In the genomic region with DNA sequence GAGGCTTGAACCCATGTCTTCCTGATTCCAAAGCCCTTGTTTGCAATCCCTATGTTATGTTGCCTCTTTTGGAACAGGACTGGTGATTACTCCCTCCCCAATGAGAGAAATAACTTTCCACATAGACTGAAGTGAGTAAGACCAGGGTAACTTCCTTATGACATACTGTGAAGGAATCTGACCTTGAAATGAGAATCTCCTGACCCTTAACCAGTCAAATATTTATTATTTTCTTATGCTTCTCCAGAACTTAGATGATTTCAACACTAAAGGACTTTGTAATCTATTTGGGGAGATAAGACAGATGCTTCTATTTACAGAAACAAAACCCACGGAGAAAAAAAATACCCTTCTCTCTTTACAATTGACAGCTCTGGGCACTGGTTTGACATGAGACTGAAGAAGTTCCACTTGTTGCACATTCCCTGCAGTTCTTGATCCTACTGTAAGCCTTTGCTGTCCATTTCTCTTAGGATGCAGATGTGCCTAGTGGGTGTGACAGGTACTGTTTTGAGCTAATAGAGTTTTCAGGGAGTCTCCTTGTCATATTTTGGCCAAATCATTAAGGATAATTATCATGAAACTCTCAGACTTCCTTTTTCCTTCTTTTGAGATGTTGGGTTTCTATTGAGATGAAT, we compare ENCODE assay signal across 13 cellular contexts. TPM values are rescaled to one million over a fixed set of nuclear protein-coding genes. Genes with fewer than 3 reads are reported as not detected.
DNase-seq lines count a peak whose midpoint lies in the region; ATAC-seq and TF ChIP-seq lines count a peak whose summit lies in the region.
"Had no signal": no experiment of that assay in that cellular context is flagged by ENCODE, and none has a peak within 500 bp of the region (broad histone marks: within the 10 kb centered on the region; RNA-seq: fewer than 3 reads in every experiment).

No MANE protein-coding gene starts in this region.

- H3K4me1 ChIP-seq in SK-N-SH (ENCODE audit: control insufficient read depth in 1 of 2, insufficient read depth in 2 of 2, low read depth in 1 of 2, low read length in 1 of 2) = peaks cover 0 to 14% of the 10 kb centered on the region in 2 experiments; a peak in 2 of 4 replicates

- H3K9me2 ChIP-seq in SK-N-SH = no peaks in the 10 kb centered on the region

- DNase-seq in left cardiac atrium (no peak), Right ventricle myocardium superior (no peak), SK-N-SH (no peak), fibroblast of the conjunctiva (ENCODE audit: low read depth) (peak; percentile 75)
- DNase-seq: head of caudate nucleus, NCI-H187 had no signal

- H3K79me2 ChIP-seq in SK-N-SH (ENCODE audit: insufficient read depth) = no peaks in the 10 kb centered on the region

- 0 out of 4 replicates have a peak, but pooled peaks of 1 of the 2 experiments have one; percentile 40 for TF ChIP-seq EP300 in SK-N-SH (IDR thresholded peaks at IDR 0.05; ENCODE audit: borderline replicate concordance in 1 of 2, low read depth in 1 of 2, low read length in 1 of 2)

- intact Hi-C loops in left cardiac atrium (cut with DNase I) = no loop called here
- intact Hi-C loops in Right ventricle myocardium superior (cut with DNase I) = no loop called here

- TF ChIP-seq RAD21 in SK-N-SH (IDR thresholded peaks at IDR 0.05; ENCODE audit: low read length) = no peak

- no peak overlapping the region for H3K9ac ChIP-seq in SK-N-SH

- no peaks in the 10 kb centered on the region for H3K9me3 ChIP-seq in SK-N-SH
- H3K9me3 ChIP-seq: right atrium auricular region had no signal

- no peaks in the 10 kb centered on the region for H3K27me3 ChIP-seq in SK-N-SH (ENCODE audit: insufficient read depth)
- H3K27me3 ChIP-seq: right atrium auricular region had no signal

- H4K20me1 ChIP-seq in SK-N-SH (ENCODE audit: insufficient read depth) = no peaks in the 10 kb centered on the region

- ATAC-seq in left cardiac atrium (peak; percentile 53 to 93), Right ventricle myocardium superior (ENCODE audit: poor library complexity) (no peak), GM21528 (IDR thresholded peaks at IDR 0.05; ENCODE audit: low FRiP score, unreplicated experiment) (no peak), HG02885 (IDR thresholded peaks at IDR 0.05; ENCODE audit: poor library complexity, unreplicated experiment) (no peak), GM21576 (IDR thresholded peaks at IDR 0.05; ENCODE audit: unreplicated experiment) (no peak), GM19023 (IDR thresholded peaks at IDR 0.05; ENCODE audit: unreplicated experiment) (no peak)

- CTCF ChIA-PET in SK-N-SH (lab: Yijun Ruan, JAX) = interaction anchor here (1.2 kb wide), 1 partner anchor 13 kb away, joined by 3 read pairs; no protein-coding TSS in a partner anchor

- peaks cover 17% of the 10 kb centered on the region for H3F3A ChIP-seq in SK-N-SH (replicated peaks; ENCODE audit: insufficient read depth)

- peak overlapping the region in 1 of 2 experiments; percentile 55; a peak in 2 of 4 replicates for H3K27ac ChIP-seq in SK-N-SH (ENCODE audit: low read depth in 2 of 2, low read length in 1 of 2)
- H3K27ac ChIP-seq: right atrium auricular region, VCaP had no signal

- WGBS in SK-N-SH (ENCODE audit: low lambda C conversion rate) = 0% methylated on average over 1 of the region's 1 CpG

- H3K36me3 ChIP-seq in SK-N-SH (replicated peaks in 1 of 2; ENCODE audit: control insufficient read depth in 1 of 2, insufficient read depth in 2 of 2, low read length in 1 of 2) = no peaks in the 10 kb centered on the region
- H3K36me3 ChIP-seq: right atrium auricular region had no signal

- H2AFZ ChIP-seq in SK-N-SH (ENCODE audit: low read depth) = no peak overlapping the region

- H3K4me2 ChIP-seq in SK-N-SH = peak overlapping the region; percentile 29

- POLR2A ChIA-PET in SK-N-SH (lab: Yijun Ruan, JAX) = no interaction called here

- H3K4me3 ChIP-seq in SK-N-SH (ENCODE audit: low read depth in 2 of 2, low read length in 1 of 2) = no peak overlapping the region
- H3K4me3 ChIP-seq: right atrium auricular region had no signal

- TF ChIP-seq CTCF in SK-N-SH (IDR thresholded peaks at IDR 0.05) = no peak

TF ChIP-seq in SK-N-SH, 30 proteins besides CTCF, POLR2A, EP300 and RAD21:
- TF ChIP-seq, protein P1, sequence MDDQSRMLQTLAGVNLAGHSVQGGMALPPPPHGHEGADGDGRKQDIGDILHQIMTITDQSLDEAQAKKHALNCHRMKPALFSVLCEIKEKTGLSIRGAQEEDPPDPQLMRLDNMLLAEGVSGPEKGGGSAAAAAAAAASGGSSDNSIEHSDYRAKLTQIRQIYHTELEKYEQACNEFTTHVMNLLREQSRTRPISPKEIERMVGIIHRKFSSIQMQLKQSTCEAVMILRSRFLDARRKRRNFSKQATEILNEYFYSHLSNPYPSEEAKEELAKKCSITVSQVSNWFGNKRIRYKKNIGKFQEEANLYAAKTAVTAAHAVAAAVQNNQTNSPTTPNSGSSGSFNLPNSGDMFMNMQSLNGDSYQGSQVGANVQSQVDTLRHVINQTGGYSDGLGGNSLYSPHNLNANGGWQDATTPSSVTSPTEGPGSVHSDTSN (IDR thresholded peaks at IDR 0.05) = peak; percentile 59
- TF ChIP-seq POLR2AphosphoS5 (IDR thresholded peaks at IDR 0.05; ENCODE audit: low read depth, low read length) (peak; percentile 19; the same call in 1 of the 2 replicates), TCF12 (IDR thresholded peaks at IDR 0.05) (peak; percentile 81), JUND (IDR thresholded peaks at IDR 0.05) (peak; percentile 52; the same call in 1 of the 2 replicates), FOSL2 (IDR thresholded peaks at IDR 0.05; ENCODE audit: borderline replicate concordance, low read depth) (peak; percentile 48; the same call in 1 of the 2 replicates), RXRA (IDR thresholded peaks at IDR 0.05; ENCODE audit: borderline replicate concordance, low read depth) (0 out of 2 replicates have a peak, but pooled peaks have one; percentile 48), NFIC (IDR thresholded peaks at IDR 0.05; ENCODE audit: borderline replicate concordance) (peak; percentile 14; the same call in 1 of the 2 replicates), FOXJ3 (CRISPR knock-in tag; IDR thresholded peaks at IDR 0.05) (no peak), GABPA (IDR thresholded peaks at IDR 0.05; ENCODE audit: low read depth) (no peak), GATA2 (CRISPR knock-in tag; IDR thresholded peaks at IDR 0.05) (no peak), TEAD4 (IDR thresholded peaks at IDR 0.05; ENCODE audit: borderline replicate concordance, insufficient read depth) (no peak), MEF2A (IDR thresholded peaks at IDR 0.05; ENCODE audit: borderline replicate concordance, low read depth) (peak; percentile 50; the same call in 1 of the 2 replicates)

RNA-seq across cellular contexts. Expression of a gene that starts 3.9 kb away (rescaled TPM):
- total RNA-seq in left cardiac atrium = not detected
- total RNA-seq in Right ventricle myocardium superior = not detected
- polyA plus RNA-seq in SK-N-SH (2012; rRNA removed) = not detected in 2 replicates
- polyA plus RNA-seq in SK-N-SH (2012; cell fraction: cytosol; rRNA removed) = not detected in 2 replicates
- not detected in 2 replicates for polyA plus RNA-seq in SK-N-SH (2012; cell fraction: nucleus; rRNA removed)
- total RNA-seq: right atrium auricular region, urinary bladder had no signal
- polyA plus RNA-seq: urinary bladder had no signal

RNA-seq across cellular contexts. Expression of a gene that starts 47.7 kb away (rescaled TPM):
- under 1 TPM; 0.03 to 0.08 TPM for total RNA-seq in left cardiac atrium
- total RNA-seq in Right ventricle myocardium superior = not detected
- not detected in 2 replicates for polyA plus RNA-seq in SK-N-SH (2012; rRNA removed)
- polyA plus RNA-seq in SK-N-SH (2012; cell fraction: cytosol; rRNA removed) = under 0.01 and 0.01 TPM in 2 replicates
- 0.01 TPM in 1 of 2 replicates, not detected in the other for polyA plus RNA-seq in SK-N-SH (2012; cell fraction: nucleus; rRNA removed)
- total RNA-seq: urinary bladder had no signal

Comparison
In these comparisons a context has a peak if more than half of its experiments do, and no peak if none do; other contexts are left out.
1. ATAC-seq: peak in left cardiac atrium (2 of 2); none in Right ventricle myocardium superior (single experiment), GM21528 (single experiment), HG02885 (single experiment), GM21576 (single experiment) and GM19023 (single experiment).